Comparison of ENCODE assay signal across 15 cellular contexts in genomic region chr20:4341804-4342560, GRCh38.
DNase-seq lines count a peak whose midpoint lies in the region; ATAC-seq and TF ChIP-seq lines count a peak whose summit lies in the region.
"Had no signal": no experiment of that assay in that cellular context is flagged by ENCODE, and none has a peak within 500 bp of the region (broad histone marks: within the 10 kb centered on the region; RNA-seq: fewer than 3 reads in every experiment).

No MANE protein-coding gene starts in this region.

- no peaks in the 10 kb centered on the region for H4K20me1 ChIP-seq in GM23338 (replicated peaks; ENCODE audit: insufficient read depth)

- peaks cover 10% of the 10 kb centered on the region for H3K4me1 Mint-ChIP-seq in GM23338

- peak overlapping the region; percentile 91 for H2AFZ ChIP-seq in GM23338

- H3K79me2 ChIP-seq in GM23338 (replicated peaks; ENCODE audit: insufficient read depth) = no peaks in the 10 kb centered on the region

- H3K27ac Mint-ChIP-seq in GM23338 = no peak overlapping the region; the same call in 1 of the 2 replicates

- no peak overlapping the region for H3K4me3 Mint-ChIP-seq in GM23338

- H3K36me3 ChIP-seq in GM23338 (ENCODE audit: insufficient read depth) (no peaks in the 10 kb centered on the region), thoracic aorta (no peaks in the 10 kb centered on the region)

- TF ChIP-seq CTCF in GM23338 (conservative IDR thresholded peaks at IDR 0.05; ENCODE audit: low read depth in 2 of 2) = no peak
- TF ChIP-seq CTCF in foreskin keratinocyte (conservative IDR thresholded peaks at IDR 0.05) = no peak
- TF ChIP-seq CTCF in thoracic aorta (IDR thresholded peaks at IDR 0.05) = no peak

- no peak overlapping the region for H3K27ac ChIP-seq in GM23338 (ENCODE audit: low read depth)
- H3K27ac ChIP-seq in foreskin keratinocyte = no peak overlapping the region
- H3K27ac ChIP-seq in thoracic aorta = peak overlapping the region in 1 of 2 donors; percentile 13
- H3K27ac ChIP-seq: HL-60 had no signal

- no peak overlapping the region for H3K4me2 ChIP-seq in GM23338

- H3K4me1 ChIP-seq in GM23338 (ENCODE audit: insufficient read depth) (peaks cover 14% of the 10 kb centered on the region), foreskin keratinocyte (peaks cover 13% of the 10 kb centered on the region), thoracic aorta (ENCODE audit: control insufficient read depth in 1 of 2, low read depth in 2 of 2) (peaks cover 0 to 10% of the 10 kb centered on the region in 2 donors)

- H3K36me3 Mint-ChIP-seq in GM23338 (ENCODE audit: low read depth) = no peaks in the 10 kb centered on the region

- H3K9me2 ChIP-seq in GM23338 (ENCODE audit: insufficient read depth) = no peaks in the 10 kb centered on the region; the same call in 1 of the 2 replicates

- ATAC-seq in GM23338 = no peak
- peak; percentile 67 for ATAC-seq in foreskin keratinocyte
- ATAC-seq in thoracic aorta (ENCODE audit: insufficient number of reproducible peaks, low FRiP score, low read depth) = no peak
- no peak for ATAC-seq in GM18870 (IDR thresholded peaks at IDR 0.05; ENCODE audit: unreplicated experiment)

- H3K9me3 Mint-ChIP-seq in GM23338 = no peaks in the 10 kb centered on the region

- H3K4me3 ChIP-seq in GM23338 (no peak overlapping the region), thoracic aorta (peak overlapping the region; percentile 31)

- DNase-seq in GM23338 (ENCODE audit: low spot score) = no peak
- peak; percentile 33 for DNase-seq in SW480 (ENCODE audit: low spot score)
- peak; percentile 44 to 73 for DNase-seq in foreskin keratinocyte
- DNase-seq in thoracic aorta (ENCODE audit: low spot score) = no peak
- DNase-seq in DMS53 treated with DMSO at 0.1 percent for 48 hours (lab: John Stamatoyannopoulos, UW; ENCODE audit: unreplicated experiment) = no peak
- no peak for DNase-seq in OCI-M2 (lab: John Stamatoyannopoulos, UW; ENCODE audit: unreplicated experiment)
- no peak for DNase-seq in cerebellar nuclear complex (lab: John Stamatoyannopoulos, UW)
- DNase-seq: activated CD4-positive, alpha-beta T cell treated with anti-CD3 and anti-CD28 coated beads, Interleukin-2, amount 50 U/mL, for 4 hours; activated gamma-delta T cell; NCI-H748 treated with DMSO at 0.1 percent for 48 hours; posterior cingulate gyrus; stimulated activated CD4-positive, alpha-beta T cell treated with anti-CD3 and anti-CD28 coated beads, Interleukin-2, amount 100 ng/mL, for 24 hours; stimulated activated naive CD4-positive, alpha-beta T cell treated with Interleukin-2 at 50 U/mL for 16 hours had no signal

- H3F3A ChIP-seq in GM23338 (replicated peaks; ENCODE audit: low read depth) = no peaks in the 10 kb centered on the region

- H3K27me3 Mint-ChIP-seq in GM23338 (ENCODE audit: insufficient read depth, low read depth, poor library complexity) = no peaks in the 10 kb centered on the region

- no peaks in the 10 kb centered on the region for H3K9me3 ChIP-seq in thoracic aorta

- H3K27me3 ChIP-seq in GM23338 (ENCODE audit: insufficient read depth) (no peaks in the 10 kb centered on the region), foreskin keratinocyte (peaks cover 8% of the 10 kb centered on the region), thoracic aorta (replicated peaks; ENCODE audit: insufficient read depth) (no peaks in the 10 kb centered on the region)

TF ChIP-seq in GM23338, 12 proteins besides CTCF, POLR2A, EP300 and RAD21 (continues in another document):
- TF ChIP-seq REST (IDR thresholded peaks at IDR 0.05; ENCODE audit: unreplicated experiment) (no peak), EZH2 (IDR thresholded peaks at IDR 0.05; ENCODE audit: low read depth, unreplicated experiment) (no peak), CREB1 (CRISPR knock-in tag; IDR thresholded peaks at IDR 0.05; ENCODE audit: low read depth) (no peak), ZNF114 (CRISPR knock-in tag; IDR thresholded peaks at IDR 0.05) (no peak), STAT1 (IDR thresholded peaks at IDR 0.05; ENCODE audit: unreplicated experiment) (no peak), JUNB (IDR thresholded peaks at IDR 0.05; ENCODE audit: unreplicated experiment) (no peak), POLR2AphosphoS5 (IDR thresholded peaks at IDR 0.05; ENCODE audit: low read depth) (no peak), ETS1 (IDR thresholded peaks at IDR 0.05) (no peak), NANOG (IDR thresholded peaks at IDR 0.05; ENCODE audit: borderline replicate concordance) (no peak)

Comparison
In these comparisons a context has a peak if more than half of its experiments do, and no peak if none do; other contexts are left out.
1. DNase-seq: peak in SW480 (single experiment) and foreskin keratinocyte (2 of 2); none in GM23338 (single experiment), thoracic aorta (single experiment), DMS53 treated with DMSO at 0.1 percent for 48 hours (single experiment), OCI-M2 (single experiment) and cerebellar nuclear complex (0 of 2).